Comparison of ENCODE assay signal across 8 cellular contexts in the genomic region with DNA sequence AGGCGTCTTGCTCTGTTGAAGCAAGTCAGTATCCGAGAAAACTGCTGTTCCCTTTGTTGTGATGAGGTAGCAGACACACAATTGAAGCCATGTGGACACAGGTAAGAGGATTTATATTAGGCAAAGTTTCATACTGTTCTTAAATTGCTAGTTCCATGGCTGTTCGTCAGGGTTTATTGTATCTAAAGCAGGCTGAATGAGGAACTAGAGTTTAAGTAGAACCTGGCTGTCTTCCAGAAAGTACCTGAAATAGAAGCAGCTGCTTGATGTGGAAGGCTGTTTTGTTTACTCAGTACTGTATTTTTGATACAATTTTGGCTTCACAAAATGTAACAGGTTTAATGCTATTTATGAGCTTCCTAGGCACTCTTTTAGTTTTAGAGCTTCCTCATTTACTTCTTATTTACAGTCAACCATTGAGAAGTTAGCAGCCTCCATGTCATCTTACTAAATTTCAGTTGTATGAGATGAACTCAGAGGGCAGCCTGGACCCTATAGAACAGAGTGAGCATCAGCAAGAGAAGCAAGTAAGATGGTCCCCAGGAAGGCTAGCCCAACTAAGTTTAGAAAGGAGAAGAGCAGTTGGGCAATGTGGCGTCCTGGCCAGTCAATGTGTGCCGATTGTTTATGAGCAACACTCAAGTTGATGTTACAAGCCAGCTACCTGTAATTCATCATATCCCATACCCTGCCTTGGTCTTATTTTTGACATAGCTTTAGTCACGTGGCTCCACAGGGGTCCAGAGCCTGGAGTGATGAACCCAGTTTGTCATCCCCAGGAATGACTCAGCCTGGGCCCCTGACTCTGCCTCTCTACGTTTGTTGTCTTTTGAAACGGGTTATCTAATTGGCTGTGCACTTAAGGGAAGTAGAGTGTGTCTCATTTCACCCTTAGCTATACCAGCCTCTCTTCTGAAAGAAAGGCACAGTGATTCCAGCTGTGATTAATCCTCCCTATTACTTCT. TPM values are rescaled to one million over a fixed set of nuclear protein-coding genes. Genes with fewer than 3 reads are reported as not detected.
DNase-seq lines count a peak whose midpoint lies in the region; ATAC-seq and TF ChIP-seq lines count a peak whose summit lies in the region.
"Had no signal": no experiment of that assay in that cellular context is flagged by ENCODE, and none has a peak within 500 bp of the region (broad histone marks: within the 10 kb centered on the region; RNA-seq: fewer than 3 reads in every experiment).

No MANE protein-coding gene starts in this region.

- H3K27me3 Mint-ChIP-seq in nephron progenitor cell (ENCODE audit: low read depth, poor library complexity): no peaks in the 10 kb centered on the region

- H3K9me3 Mint-ChIP-seq in nephron progenitor cell: no peaks in the 10 kb centered on the region

- peak overlapping the region; percentile 79 for H3K27ac Mint-ChIP-seq in nephron progenitor cell

- DNase-seq in NCI-H1417 treated with DMSO at 0.1 percent for 48 hours (lab: John Stamatoyannopoulos, UW) (peak; percentile 20), nephron progenitor cell (no peak), HT-29 (ENCODE audit: low spot score) (no peak)
- DNase-seq in activated naive CD4-positive, alpha-beta T cell treated with anti-CD3 and anti-CD28 coated beads, Interleukin-2, amount 50 U/mL, for 16 hours: peak; percentile 17
- DNase-seq: psoas muscle had no signal

- peaks cover 62% of the 10 kb centered on the region for H3K36me3 Mint-ChIP-seq in nephron progenitor cell (ENCODE audit: low read depth)

- H3K4me1 Mint-ChIP-seq in nephron progenitor cell: no peaks in the 10 kb centered on the region

- ATAC-seq in GM18511 (IDR thresholded peaks at IDR 0.05; ENCODE audit: unreplicated experiment) (peak; percentile 48), HG03280 (IDR thresholded peaks at IDR 0.05; ENCODE audit: unreplicated experiment) (no peak), GM21576 (IDR thresholded peaks at IDR 0.05; ENCODE audit: unreplicated experiment) (no peak)
- ATAC-seq: psoas muscle had no signal

- H3K4me3 Mint-ChIP-seq in nephron progenitor cell: no peak overlapping the region

- TF ChIP-seq CTCF in nephron progenitor cell (IDR thresholded peaks at IDR 0.05): no peak

RNA-seq across cellular contexts. Expression of gene ARL2BP, which starts 9.6 kb away (rescaled TPM):
- 6.8 and 10.5 TPM in 2 replicates for total RNA-seq in HT-29 (2014; rRNA removed; shearing (Covaris generic))

RNA-seq across cellular contexts. Expression of gene PLLP, which starts 49.1 kb away (rescaled TPM):
- 0.13 and 0.16 TPM in 2 replicates for total RNA-seq in HT-29 (2014; rRNA removed; shearing (Covaris generic))

RNA-seq across cellular contexts. Expression of gene RSPRY1, which starts 49.3 kb away (rescaled TPM):
- total RNA-seq in HT-29 (2014; rRNA removed; shearing (Covaris generic)): 20.7 and 21.3 TPM in 2 replicates

RNA-seq across cellular contexts. Expression of gene PSME3IP1, which starts 49.6 kb away (rescaled TPM):
- total RNA-seq in HT-29 (2014; rRNA removed; shearing (Covaris generic)): 41.7 and 54.5 TPM in 2 replicates

Comparison
In these comparisons a context has a peak if more than half of its experiments do, and no peak if none do; other contexts are left out.
1. DNase-seq: peak in NCI-H1417 treated with DMSO at 0.1 percent for 48 hours (single experiment) and activated naive CD4-positive, alpha-beta T cell treated with anti-CD3 and anti-CD28 coated beads, Interleukin-2, amount 50 U/mL, for 16 hours (single experiment); none in nephron progenitor cell (single experiment) and HT-29 (single experiment).